Comparison of ENCODE assay signal across 9 cellular contexts in the genomic region with DNA sequence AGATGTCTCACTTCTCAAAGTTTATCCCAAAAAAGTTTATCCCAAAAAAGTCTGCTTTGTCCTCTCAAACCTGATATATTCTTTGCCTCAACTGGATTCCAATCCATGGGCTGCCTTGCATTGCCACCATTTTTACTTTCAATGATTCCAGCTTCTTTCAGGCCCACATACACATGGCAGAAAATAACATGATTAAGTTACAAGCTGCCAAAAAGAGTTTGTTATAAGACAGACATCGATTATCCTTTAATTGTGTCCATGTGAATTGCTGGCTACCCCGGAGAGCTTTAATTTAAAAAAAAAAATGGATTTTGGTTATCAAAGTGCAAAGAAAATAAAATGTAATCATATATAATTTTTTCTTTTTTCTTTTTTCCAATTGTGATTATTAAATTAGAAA.
"Had no signal": no experiment of that assay in that cellular context is flagged by ENCODE, and none has a peak within 500 bp of the region (broad histone marks: within the 10 kb centered on the region; RNA-seq: fewer than 3 reads in every experiment).

No MANE protein-coding gene starts in this region.

- H3K9me3 ChIP-seq: HAP-1 had no signal

- H3K4me1 ChIP-seq: HAP-1 had no signal

- H3K27ac ChIP-seq: GM23248 had no signal

- ATAC-seq: GM23338, HCT116 had no signal

- H3K9ac ChIP-seq: GM23248 had no signal

- H2AFZ ChIP-seq: GM23248 had no signal

- DNase-seq: GM23248, GOT3, H7, H9, HCEC 1CT, HFFc6 had no signal

- H3K36me3 ChIP-seq: HAP-1 had no signal

- H3K4me3 ChIP-seq: GM23248, GM23338, HAP-1 had no signal

- H3K4me2 ChIP-seq: GM23338 had no signal
